Comparison of ENCODE assay signal across 8 cellular contexts in genomic region chr12:13099910-13100609, GRCh38. TPM values are rescaled to one million over a fixed set of nuclear protein-coding genes. Genes with fewer than 3 reads are reported as not detected.
A peak's percentile ranks its signal among the peaks of the same experiment; 100 is the strongest.
DNase-seq lines count a peak whose midpoint lies in the region; ATAC-seq and TF ChIP-seq lines count a peak whose summit lies in the region.

No MANE protein-coding gene starts in this region.

- H3K27ac ChIP-seq in iPS-18a (ENCODE audit: low read length), result no peak overlapping the region
- H3K27ac ChIP-seq in stomach smooth muscle (ENCODE audit: low read length), result peak overlapping the region; percentile 86

- ATAC-seq in GM21526 (IDR thresholded peaks at IDR 0.05; ENCODE audit: low FRiP score, unreplicated experiment), result no peak

- no peaks in the 10 kb centered on the region for H3K27me3 Mint-ChIP-seq in activated CD4-positive, alpha-beta memory T cell treated with anti-CD3 and anti-CD28 coated beads, Interleukin-2, amount 10 ng/mL, durations not matched to agents 7 days and 5 days

- H3K27me3 ChIP-seq in iPS-18a (ENCODE audit: control insufficient read depth, insufficient read depth, low read length) (peaks cover 9% of the 10 kb centered on the region), stomach smooth muscle (ENCODE audit: control insufficient read depth in 1 of 2, insufficient read depth in 2 of 2, low read length in 2 of 2) (no peaks in the 10 kb centered on the region)

- H3K9me3 ChIP-seq in iPS-18a (ENCODE audit: control insufficient read depth, low read depth, low read length) (no peaks in the 10 kb centered on the region), stomach smooth muscle (ENCODE audit: control insufficient read depth in 2 of 2, low read length in 2 of 2) (no peaks in the 10 kb centered on the region)

- peaks cover 29% of the 10 kb centered on the region for H3K4me1 ChIP-seq in iPS-18a (ENCODE audit: control insufficient read depth, low read depth, low read length)
- peaks cover 23% of the 10 kb centered on the region for H3K4me1 ChIP-seq in stomach smooth muscle (ENCODE audit: control insufficient read depth, insufficient read depth, low read length)

- no peak for TF ChIP-seq CTCF in GM20000 (IDR thresholded peaks at IDR 0.05; ENCODE audit: extremely low read depth, missing control alignments)

- POLR2A ChIA-PET in activated CD4-positive, alpha-beta memory T cell treated with anti-CD3 and anti-CD28 coated beads, Interleukin-2, amount 10 ng/mL, durations not matched to agents 7 days and 5 days (lab: Charles Lee), result interaction anchor here (0.8 to 3.2 kb wide), 5 partner anchors 56 to 116 kb away, joined by 4 to 21 read pairs (median 7); partner anchors contain the start of genes EMP1 and FAM234B

- no peaks in the 10 kb centered on the region for H3K9me3 Mint-ChIP-seq in activated CD4-positive, alpha-beta memory T cell treated with anti-CD3 and anti-CD28 coated beads, Interleukin-2, amount 10 ng/mL, durations not matched to agents 7 days and 5 days

- H3K36me3 ChIP-seq in iPS-18a (ENCODE audit: control insufficient read depth, low read depth, low read length) (no peaks in the 10 kb centered on the region), stomach smooth muscle (ENCODE audit: control insufficient read depth in 2 of 2, insufficient read depth in 2 of 2, low read length in 2 of 2) (no peaks in the 10 kb centered on the region)

- CTCF ChIA-PET in activated CD4-positive, alpha-beta memory T cell treated with anti-CD3 and anti-CD28 coated beads, Interleukin-2, amount 10 ng/mL, durations not matched to agents 7 days and 5 days (lab: Charles Lee), result interaction anchor here (1.4 to 6.0 kb wide), 5 partner anchors 80 to 155 kb away, joined by 5 to 102 read pairs (median 6); no protein-coding TSS in a partner anchor

- peaks cover 58% of the 10 kb centered on the region for H3K4me1 Mint-ChIP-seq in activated CD4-positive, alpha-beta memory T cell treated with anti-CD3 and anti-CD28 coated beads, Interleukin-2, amount 10 ng/mL, durations not matched to agents 7 days and 5 days

- peak overlapping the region; percentile 67 for H3K4me3 Mint-ChIP-seq in activated CD4-positive, alpha-beta memory T cell treated with anti-CD3 and anti-CD28 coated beads, Interleukin-2, amount 10 ng/mL, durations not matched to agents 7 days and 5 days

- H3K27ac Mint-ChIP-seq in activated CD4-positive, alpha-beta memory T cell treated with anti-CD3 and anti-CD28 coated beads, Interleukin-2, amount 10 ng/mL, durations not matched to agents 7 days and 5 days, result peak overlapping the region; percentile 75

- H3K9ac ChIP-seq in iPS-18a (ENCODE audit: low read length) (peak overlapping the region; percentile 81), stomach smooth muscle (ENCODE audit: low read length in 2 of 2) (peak overlapping the region; percentile 14 to 74)

- DNase-seq in NCI-H345 (lab: John Stamatoyannopoulos, UW) (peak; percentile 43), NCI-H345 treated with DMSO at 0.1 percent for 48 hours (lab: John Stamatoyannopoulos, UW; ENCODE audit: unreplicated experiment) (no peak), middle frontal gyrus (ENCODE audit: extremely low spot score, low spot score) (no peak), GM20000 (ENCODE audit: low spot score) (no peak)
- DNase-seq in activated CD4-positive, alpha-beta memory T cell treated with anti-CD3 and anti-CD28 coated beads, Interleukin-2, amount 10 ng/mL, durations not matched to agents 7 days and 5 days, result no peak

- H3K4me3 ChIP-seq in iPS-18a (ENCODE audit: low read length), result peak overlapping the region; percentile 68
- H3K4me3 ChIP-seq in stomach smooth muscle (ENCODE audit: low read length in 2 of 2), result peak overlapping the region in 1 of 2 donors; percentile 31

- no peaks in the 10 kb centered on the region for H3K36me3 Mint-ChIP-seq in activated CD4-positive, alpha-beta memory T cell treated with anti-CD3 and anti-CD28 coated beads, Interleukin-2, amount 10 ng/mL, durations not matched to agents 7 days and 5 days (ENCODE audit: low read depth)

RNA-seq across cellular contexts. Expression of gene GSG1, which starts 3.4 kb away (rescaled TPM):
- total RNA-seq in activated CD4-positive, alpha-beta memory T cell treated with anti-CD3 and anti-CD28 coated beads, Interleukin-2, amount 10 ng/mL, durations not matched to agents 7 days and 5 days, result not detected

RNA-seq across cellular contexts. Expression of gene FAM234B, which starts 55.9 kb away (rescaled TPM):
- total RNA-seq in activated CD4-positive, alpha-beta memory T cell treated with anti-CD3 and anti-CD28 coated beads, Interleukin-2, amount 10 ng/mL, durations not matched to agents 7 days and 5 days, result 1 to 10 TPM; 4.5 to 5.2 TPM
